Comparison of ENCODE assay signal across 24 cellular contexts in genomic region chr20:38941726-38942389, GRCh38. TPM values are rescaled to one million over a fixed set of nuclear protein-coding genes. Genes with fewer than 3 reads are reported as not detected.
A peak's percentile ranks its signal among the peaks of the same experiment; 100 is the strongest.
DNase-seq lines count a peak whose midpoint lies in the region; ATAC-seq and TF ChIP-seq lines count a peak whose summit lies in the region.
"Had no signal": no experiment of that assay in that cellular context is flagged by ENCODE, and none has a peak within 500 bp of the region (broad histone marks: within the 10 kb centered on the region; RNA-seq: fewer than 3 reads in every experiment).

No MANE protein-coding gene starts in this region.

- peaks cover 22% of the 10 kb centered on the region; the same call in 1 of the 2 replicates for H4K20me1 ChIP-seq in SK-N-SH (ENCODE audit: insufficient read depth)

- no peak overlapping the region for H2AFZ ChIP-seq in SK-N-SH (ENCODE audit: low read depth)

- H3K4me2 ChIP-seq in SK-N-SH = no peak overlapping the region

- no peaks in the 10 kb centered on the region for H3K4me1 ChIP-seq in SK-N-SH (ENCODE audit: control insufficient read depth in 1 of 2, insufficient read depth in 2 of 2, low read depth in 1 of 2, low read length in 1 of 2)
- H3K4me1 ChIP-seq: ascending aorta, lower lobe of right lung, Peyer's patch, right lobe of liver, tibial nerve had no signal

- intact Hi-C loops in left colon (cut with DNase I, micrococcal nuclease) = no loop called here

- TF ChIP-seq RAD21 in SK-N-SH (IDR thresholded peaks at IDR 0.05; ENCODE audit: low read length) = no peak

- H3K27me3 ChIP-seq in SK-N-SH (ENCODE audit: insufficient read depth) = no peaks in the 10 kb centered on the region
- H3K27me3 ChIP-seq: ascending aorta, Peyer's patch, right lobe of liver, tibial nerve had no signal

- peak; percentile 93 for ATAC-seq in left colon
- no peak for ATAC-seq in HG02885 (IDR thresholded peaks at IDR 0.05; ENCODE audit: poor library complexity, unreplicated experiment)
- no peak for ATAC-seq in HG02840 (IDR thresholded peaks at IDR 0.05; ENCODE audit: low FRiP score, unreplicated experiment)
- ATAC-seq in HG03175 (IDR thresholded peaks at IDR 0.05; ENCODE audit: unreplicated experiment) = no peak
- ATAC-seq: GM12878; lower lobe of right lung; stimulated activated naive CD8-positive, alpha-beta T cell treated with anti-CD3 and anti-CD28 coated beads, Interleukin-15, amount 100 ng/mL, for 72 hours; T-cell had no signal

- peaks cover 93% of the 10 kb centered on the region for H3K79me2 ChIP-seq in SK-N-SH (ENCODE audit: insufficient read depth)

- TF ChIP-seq EP300 in SK-N-SH (IDR thresholded peaks at IDR 0.05; ENCODE audit: borderline replicate concordance in 1 of 2, low read depth in 1 of 2, low read length in 1 of 2) = no peak

- 98% methylated on average over 5 of the region's 5 CpGs for WGBS in SK-N-SH (ENCODE audit: low lambda C conversion rate)

- H3K4me3 ChIP-seq in SK-N-SH (ENCODE audit: low read depth in 2 of 2, low read length in 1 of 2) = no peak overlapping the region
- H3K4me3 ChIP-seq: ascending aorta, GM12878, lower lobe of right lung, Peyer's patch, right lobe of liver, tibial nerve had no signal

- H3K9ac ChIP-seq in SK-N-SH = no peak overlapping the region

- CTCF ChIA-PET in SK-N-SH (lab: Yijun Ruan, JAX) = interaction anchor here (0.7 to 2.0 kb wide), 5 partner anchors 12 to 108 kb away, joined by 3 to 8 read pairs (median 7); partner anchors contain the start of gene FAM83D

- H3F3A ChIP-seq in SK-N-SH (replicated peaks; ENCODE audit: insufficient read depth) = no peaks in the 10 kb centered on the region

- no peaks in the 10 kb centered on the region for H3K9me2 ChIP-seq in SK-N-SH

- peak; percentile 23; the same call in 1 of the 3 replicates for TF ChIP-seq CTCF in GM12872 (IDR thresholded peaks at IDR 0.05; ENCODE audit: insufficient read depth, low read depth, low read length)
- peak; percentile 16; the same call in 1 of the 2 replicates for TF ChIP-seq CTCF in SK-N-SH (IDR thresholded peaks at IDR 0.05)

- H3K36me3 ChIP-seq in SK-N-SH (replicated peaks in 1 of 2; ENCODE audit: control insufficient read depth in 1 of 2, insufficient read depth in 2 of 2, low read length in 1 of 2) = peaks cover 14 to 20% of the 10 kb centered on the region in 2 experiments
- H3K36me3 ChIP-seq: ascending aorta, lower lobe of right lung, Peyer's patch, right lobe of liver, tibial nerve had no signal

- POLR2A ChIA-PET in SK-N-SH (lab: Yijun Ruan, JAX) = no interaction called here

- H3K9me3 ChIP-seq in SK-N-SH = no peaks in the 10 kb centered on the region
- H3K9me3 ChIP-seq: ascending aorta, lower lobe of right lung, Peyer's patch, right lobe of liver, tibial nerve had no signal

- DNase-seq in COLO668 (lab: John Stamatoyannopoulos, UW; ENCODE audit: unreplicated experiment) (peak; percentile 15), SK-N-SH (no peak), left colon (no peak), GM03348 (ENCODE audit: low spot score) (no peak)
- DNase-seq: CD4-positive, CD25-positive, alpha-beta regulatory T cell; central memory CD4-positive, alpha-beta T cell; dermis blood vessel endothelial cell; GOT3; lower lobe of right lung; NCI-H1417; NCI-H2107; NCI-H524; Peyer's patch; right lobe of liver; stimulated activated CD4-positive, alpha-beta T cell treated with anti-CD3 and anti-CD28 coated beads, Interleukin-15, amount 100 ng/mL, for 24 hours; stimulated activated naive CD8-positive, alpha-beta T cell treated with anti-CD3 and anti-CD28 coated beads, Interleukin-15, amount 100 ng/mL, for 72 hours; T-cell had no signal

- no peak overlapping the region for H3K27ac ChIP-seq in SK-N-SH (ENCODE audit: low read depth in 2 of 2, low read length in 1 of 2)
- H3K27ac ChIP-seq: ascending aorta, lower lobe of right lung, Peyer's patch, right lobe of liver, tibial nerve had no signal

TF ChIP-seq in SK-N-SH, 30 proteins besides CTCF, POLR2A, EP300 and RAD21:
- TF ChIP-seq JUND (IDR thresholded peaks at IDR 0.05) (no peak), NRF1 (IDR thresholded peaks at IDR 0.05; ENCODE audit: low read depth, low read length) (no peak), ELF1 (IDR thresholded peaks at IDR 0.05) (no peak), TAF1 (IDR thresholded peaks at IDR 0.05; ENCODE audit: borderline replicate concordance, low read depth, low read length) (no peak), TEAD4 (IDR thresholded peaks at IDR 0.05; ENCODE audit: borderline replicate concordance, insufficient read depth) (no peak), RXRA (IDR thresholded peaks at IDR 0.05; ENCODE audit: borderline replicate concordance, low read depth) (no peak), TCF12 (IDR thresholded peaks at IDR 0.05) (no peak)
TF ChIP-seq in SK-N-SH: peak in this region for 0.

RNA-seq across cellular contexts. Expression of gene FAM83D, which starts 15.6 kb away (rescaled TPM):
- 18.9 and 21.5 TPM in 2 replicates for polyA plus RNA-seq in SK-N-SH (2012; rRNA removed)
- 17.3 and 20.6 TPM in 2 replicates for polyA plus RNA-seq in SK-N-SH (2012; cell fraction: cytosol; rRNA removed)
- 16.9 and 18.8 TPM in 2 replicates for polyA plus RNA-seq in SK-N-SH (2012; cell fraction: nucleus; rRNA removed)
- 10 to 100 TPM in 1 of 2 donors, 1 to 10 TPM in 1; 9.4 to 11.2 TPM for total RNA-seq in left colon

RNA-seq across cellular contexts. Expression of gene DHX35, which starts 20.3 kb away (rescaled TPM):
- 17.1 and 28.5 TPM in 2 replicates for polyA plus RNA-seq in SK-N-SH (2012; rRNA removed)
- 11.3 and 14.3 TPM in 2 replicates for polyA plus RNA-seq in SK-N-SH (2012; cell fraction: cytosol; rRNA removed)
- polyA plus RNA-seq in SK-N-SH (2012; cell fraction: nucleus; rRNA removed) = 59.1 and 88.4 TPM in 2 replicates
- total RNA-seq in left colon = 10 to 100 TPM; 14.0 to 14.1 TPM
